1 cellular context compared by ENCODE assay signal in the genomic region with DNA sequence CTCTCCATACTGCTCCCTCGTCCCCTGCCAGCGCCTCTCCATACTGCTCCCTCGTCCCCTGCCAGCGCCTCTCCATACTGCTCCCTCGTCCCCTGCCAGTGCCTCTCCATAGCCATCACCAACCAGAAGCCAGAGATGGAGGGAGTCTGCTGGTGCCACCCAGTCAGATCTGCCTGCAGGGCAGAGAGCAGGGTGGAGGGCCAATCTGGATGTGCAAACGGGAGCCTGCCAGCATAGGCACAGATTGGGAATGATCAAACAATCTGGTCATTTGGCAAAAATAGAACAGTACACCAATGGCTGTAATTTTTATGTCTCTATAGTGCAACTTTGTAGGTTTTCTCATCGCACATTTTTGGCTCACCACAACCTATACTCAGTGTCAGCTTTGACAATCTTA.
TF ChIP-seq lines count a peak whose summit lies in the region.

No MANE protein-coding gene starts in this region.

TF ChIP-seq in GM12878, 131 proteins besides CTCF, POLR2A, EP300 and RAD21 (continued from another document):
- no peak for TF ChIP-seq WRNIP1 (IDR thresholded peaks at IDR 0.05; ENCODE audit: borderline replicate concordance, low read depth, low read length)
- TF ChIP-seq, protein P1, sequence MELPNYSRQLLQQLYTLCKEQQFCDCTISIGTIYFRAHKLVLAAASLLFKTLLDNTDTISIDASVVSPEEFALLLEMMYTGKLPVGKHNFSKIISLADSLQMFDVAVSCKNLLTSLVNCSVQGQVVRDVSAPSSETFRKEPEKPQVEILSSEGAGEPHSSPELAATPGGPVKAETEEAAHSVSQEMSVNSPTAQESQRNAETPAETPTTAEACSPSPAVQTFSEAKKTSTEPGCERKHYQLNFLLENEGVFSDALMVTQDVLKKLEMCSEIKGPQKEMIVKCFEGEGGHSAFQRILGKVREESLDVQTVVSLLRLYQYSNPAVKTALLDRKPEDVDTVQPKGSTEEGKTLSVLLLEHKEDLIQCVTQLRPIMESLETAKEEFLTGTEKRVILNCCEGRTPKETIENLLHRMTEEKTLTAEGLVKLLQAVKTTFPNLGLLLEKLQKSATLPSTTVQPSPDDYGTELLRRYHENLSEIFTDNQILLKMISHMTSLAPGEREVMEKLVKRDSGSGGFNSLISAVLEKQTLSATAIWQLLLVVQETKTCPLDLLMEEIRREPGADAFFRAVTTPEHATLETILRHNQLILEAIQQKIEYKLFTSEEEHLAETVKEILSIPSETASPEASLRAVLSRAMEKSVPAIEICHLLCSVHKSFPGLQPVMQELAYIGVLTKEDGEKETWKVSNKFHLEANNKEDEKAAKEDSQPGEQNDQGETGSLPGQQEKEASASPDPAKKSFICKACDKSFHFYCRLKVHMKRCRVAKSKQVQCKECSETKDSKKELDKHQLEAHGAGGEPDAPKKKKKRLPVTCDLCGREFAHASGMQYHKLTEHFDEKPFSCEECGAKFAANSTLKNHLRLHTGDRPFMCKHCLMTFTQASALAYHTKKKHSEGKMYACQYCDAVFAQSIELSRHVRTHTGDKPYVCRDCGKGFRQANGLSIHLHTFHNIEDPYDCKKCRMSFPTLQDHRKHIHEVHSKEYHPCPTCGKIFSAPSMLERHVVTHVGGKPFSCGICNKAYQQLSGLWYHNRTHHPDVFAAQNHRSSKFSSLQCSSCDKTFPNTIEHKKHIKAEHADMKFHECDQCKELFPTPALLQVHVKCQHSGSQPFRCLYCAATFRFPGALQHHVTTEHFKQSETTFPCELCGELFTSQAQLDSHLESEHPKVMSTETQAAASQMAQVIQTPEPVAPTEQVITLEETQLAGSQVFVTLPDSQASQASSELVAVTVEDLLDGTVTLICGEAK (IDR thresholded peaks at IDR 0.05; ENCODE audit: borderline replicate concordance), result no peak
- TF ChIP-seq RFX5 (IDR thresholded peaks at IDR 0.05; ENCODE audit: low read depth, low read length), result no peak
- TF ChIP-seq ZBED1 (IDR thresholded peaks at IDR 0.05; ENCODE audit: borderline replicate concordance), result no peak
- no peak for TF ChIP-seq ZNF274 (IDR thresholded peaks at IDR 0.05; ENCODE audit: insufficient read depth, insufficient read length)
- TF ChIP-seq SUPT20H (IDR thresholded peaks at IDR 0.05; ENCODE audit: borderline replicate concordance, control insufficient read depth, low read depth, low read length), result no peak
- TF ChIP-seq CREM (IDR thresholded peaks at IDR 0.05; ENCODE audit: low read depth), result no peak
- TF ChIP-seq PAX8 (IDR thresholded peaks at IDR 0.05), result no peak
- no peak for TF ChIP-seq CEBPB (IDR thresholded peaks at IDR 0.05; ENCODE audit: borderline replicate concordance in 1 of 2, low read depth in 2 of 2, low read length in 2 of 2)
- no peak for TF ChIP-seq NRF1 (conservative IDR thresholded peaks at IDR 0.05; ENCODE audit: low read depth, low read length)
- no peak for TF ChIP-seq BHLHE40 (IDR thresholded peaks at IDR 0.05; ENCODE audit: borderline replicate concordance in 1 of 2, low read depth in 2 of 2, low read length in 1 of 2)
